In genomic region chr1:55974714-55975441, GRCh38 we compare ENCODE assay signal across 13 cellular contexts.
DNase-seq lines count a peak whose midpoint lies in the region; ATAC-seq, FAIRE-seq and TF ChIP-seq lines count a peak whose summit lies in the region.
"Had no signal": no experiment of that assay in that cellular context is flagged by ENCODE, and none has a peak within 500 bp of the region (broad histone marks: within the 10 kb centered on the region; RNA-seq: fewer than 3 reads in every experiment).

No MANE protein-coding gene starts in this region.

- FAIRE-seq in pancreas (lab: Jason Lieb, UNC): no peak
- FAIRE-seq: D721Med had no signal

- peaks cover 1% of the 10 kb centered on the region for H3K27me3 Mint-ChIP-seq in glutamatergic neuron (ENCODE audit: unreplicated experiment)

- TF ChIP-seq EP300 in suprapubic skin (IDR thresholded peaks at IDR 0.05): no peak

- H3K4me3 ChIP-seq in astrocyte of the cerebellum (ENCODE audit: low read depth, low read length) (no peak overlapping the region), suprapubic skin (no peak overlapping the region), pancreas (no peak overlapping the region)
- H3K4me3 ChIP-seq: right lobe of liver had no signal

- TF ChIP-seq CTCF in astrocyte of the cerebellum (IDR thresholded peaks at IDR 0.05; ENCODE audit: low read depth, low read length, missing control alignments) (no peak), suprapubic skin (IDR thresholded peaks at IDR 0.05) (no peak), pancreas (IDR thresholded peaks at IDR 0.05) (no peak), glutamatergic neuron (IDR thresholded peaks at IDR 0.05; ENCODE audit: partially characterized antibody, unreplicated experiment) (no peak)

- DNase-seq in GM04504 (ENCODE audit: low read depth): peak; percentile 86
- peak; percentile 77 for DNase-seq in astrocyte of the cerebellum (ENCODE audit: low read depth)
- DNase-seq in left ventricle myocardium superior: no peak
- no peak for DNase-seq in suprapubic skin (ENCODE audit: low spot score in 2 of 2)
- DNase-seq in pancreas: no peak
- DNase-seq in glutamatergic neuron: no peak
- DNase-seq in Ammon's horn (ENCODE audit: low spot score): no peak
- DNase-seq: activated CD4-positive, alpha-beta T cell treated with anti-CD3 and anti-CD28 coated beads for 36 hours; Karpas-422; NCI-H2029 treated with DMSO at 0.1 percent for 48 hours; right lobe of liver had no signal

- no peak overlapping the region for H3K4me3 Mint-ChIP-seq in glutamatergic neuron (ENCODE audit: unreplicated experiment)
- H3K4me3 Mint-ChIP-seq: activated CD4-positive, alpha-beta T cell treated with anti-CD3 and anti-CD28 coated beads for 36 hours had no signal

- H3K27ac ChIP-seq in suprapubic skin (peak overlapping the region; percentile 1), pancreas (no peak overlapping the region)
- H3K27ac ChIP-seq: epithelial cell of prostate, right lobe of liver had no signal

- WGBS in suprapubic skin: 66% methylated on average over 1 of the region's 1 CpG
- whole genome bisulfite sequencing in pancreas, 2 donors: 76 to 77% methylated on average over 1 of the region's 1 CpG

- intact Hi-C loops in left ventricle myocardium superior (cut with micrococcal nuclease): no loop called here
- intact Hi-C loops in pancreas (cut with DNase I): no loop called here

- no peak overlapping the region for H3K27ac Mint-ChIP-seq in glutamatergic neuron (ENCODE audit: unreplicated experiment)
- H3K27ac Mint-ChIP-seq: activated CD4-positive, alpha-beta T cell treated with anti-CD3 and anti-CD28 coated beads for 36 hours had no signal

- peaks cover 1% of the 10 kb centered on the region for H3K9me3 Mint-ChIP-seq in glutamatergic neuron (ENCODE audit: unreplicated experiment)

- in situ Hi-C loops in astrocyte of the cerebellum (cut with HindIII; ENCODE audit: low sequenced_read_pairs): no loop called here

- H3K4me1 Mint-ChIP-seq in glutamatergic neuron (ENCODE audit: low read depth, unreplicated experiment): no peaks in the 10 kb centered on the region
- H3K4me1 Mint-ChIP-seq: activated CD4-positive, alpha-beta T cell treated with anti-CD3 and anti-CD28 coated beads for 36 hours had no signal

- ATAC-seq in left ventricle myocardium superior (peak; percentile 67), pancreas (no peak)
- ATAC-seq: activated CD4-positive, alpha-beta T cell treated with anti-CD3 and anti-CD28 coated beads for 36 hours; right lobe of liver had no signal

- H3K36me3 ChIP-seq in suprapubic skin (no peaks in the 10 kb centered on the region), pancreas (no peaks in the 10 kb centered on the region)
- H3K36me3 ChIP-seq: right lobe of liver had no signal

- no peak for TF ChIP-seq POLR2A in suprapubic skin (IDR thresholded peaks at IDR 0.05)

- H3K4me1 ChIP-seq in suprapubic skin: no peaks in the 10 kb centered on the region
- H3K4me1 ChIP-seq in pancreas: no peaks in the 10 kb centered on the region
- H3K4me1 ChIP-seq: right lobe of liver had no signal

- H3K9me3 ChIP-seq in suprapubic skin (no peaks in the 10 kb centered on the region), pancreas (no peaks in the 10 kb centered on the region)
- H3K9me3 ChIP-seq: right lobe of liver had no signal

- no peaks in the 10 kb centered on the region for H3K27me3 ChIP-seq in suprapubic skin
- no peaks in the 10 kb centered on the region for H3K27me3 ChIP-seq in pancreas
- H3K27me3 ChIP-seq: right lobe of liver had no signal

- no peaks in the 10 kb centered on the region for H3K36me3 Mint-ChIP-seq in glutamatergic neuron (ENCODE audit: unreplicated experiment)

Comparison
In these comparisons a context has a peak if more than half of its experiments do, and no peak if none do; other contexts are left out.
1. DNase-seq: peak in GM04504 (single experiment) and astrocyte of the cerebellum (single experiment); none in left ventricle myocardium superior (single experiment), suprapubic skin (0 of 2), pancreas (0 of 6), glutamatergic neuron (single experiment) and Ammon's horn (single experiment).